20 cellular contexts compared by ENCODE assay signal in the genomic region with DNA sequence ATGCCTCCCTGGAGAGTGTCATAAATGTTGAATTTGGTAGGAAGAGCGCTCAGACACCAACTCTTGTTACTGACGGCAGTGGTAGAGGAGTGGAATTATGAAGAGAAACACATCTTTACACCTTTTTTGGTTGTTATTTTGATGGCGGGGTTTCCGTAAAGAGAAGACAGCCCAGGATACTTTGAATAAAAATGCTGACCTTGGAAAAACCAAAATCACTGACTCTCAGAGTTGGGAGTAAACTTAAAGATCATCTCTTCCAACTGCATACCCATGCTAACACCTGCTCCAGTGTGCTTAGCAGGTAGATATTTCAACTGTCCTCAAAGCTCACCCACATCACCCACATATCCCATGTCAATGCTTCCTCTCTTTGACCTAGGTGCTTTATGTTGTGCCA.
DNase-seq lines count a peak whose midpoint lies in the region; ATAC-seq, FAIRE-seq and TF ChIP-seq lines count a peak whose summit lies in the region.
"Had no signal": no experiment of that assay in that cellular context is flagged by ENCODE, and none has a peak within 500 bp of the region (broad histone marks: within the 10 kb centered on the region; RNA-seq: fewer than 3 reads in every experiment).

No MANE protein-coding gene starts in this region.

- in situ Hi-C loops in K562 (cut with MboI), result no loop called here

- H3K9ac ChIP-seq in HUES48 (ENCODE audit: low read depth, low read length), result peak overlapping the region; percentile 5; the same call in 1 of the 2 replicates
- H3K9ac ChIP-seq in K562 (ENCODE audit: insufficient read depth in 1 of 2, low read depth in 2 of 2, low read length in 2 of 2), result no peak overlapping the region

- TF ChIP-seq POLR2A in A549 (IDR thresholded peaks at IDR 0.05; ENCODE audit: low read length) (no peak), K562 (conservative IDR thresholded peaks at IDR 0.05) (no peak), sigmoid colon (IDR thresholded peaks at IDR 0.05) (no peak)

- no peak for ATAC-seq in A549
- no peak for ATAC-seq in K562
- ATAC-seq: HCT116 had no signal

- WGBS in A549 (ENCODE audit: missing lambda C conversion rate), result 47% methylated on average over 4 of the region's 4 CpGs
- 0% methylated on average over 4 of the region's 4 CpGs for WGBS in K562 (ENCODE audit: insufficient coverage, low coverage, missing lambda C conversion rate)
- 86 to 94% methylated on average over 4 of the region's 4 CpGs for WGBS in sigmoid colon, 2 donors

- POLR2A ChIA-PET in A549 (lab: Yijun Ruan, JAX), result no interaction called here
- POLR2A ChIA-PET in K562 (lab: Yijun Ruan, JAX), result no interaction called here

- H3K4me2 ChIP-seq in A549, result no peak overlapping the region
- H3K4me2 ChIP-seq in K562 (ENCODE audit: insufficient read depth, low read length), result no peak overlapping the region

- FAIRE-seq in A549 (lab: Jason Lieb, UNC) (no peak), K562 (lab: Jason Lieb, UNC) (no peak)
- FAIRE-seq: GM12891, GM18507 had no signal

- H3K27me3 Mint-ChIP-seq in glutamatergic neuron (ENCODE audit: unreplicated experiment), result peaks cover 6% of the 10 kb centered on the region
- H3K27me3 Mint-ChIP-seq: CD4-positive, alpha-beta memory T cell had no signal

- H3K4me1 Mint-ChIP-seq in glutamatergic neuron (ENCODE audit: low read depth, unreplicated experiment), result peaks cover 23% of the 10 kb centered on the region
- H3K4me1 Mint-ChIP-seq: CD4-positive, alpha-beta memory T cell had no signal

- H2AFZ ChIP-seq in K562 (ENCODE audit: low read depth, low read length), result no peak overlapping the region

- peak overlapping the region; percentile 23 for H3K27ac Mint-ChIP-seq in glutamatergic neuron (ENCODE audit: unreplicated experiment)
- H3K27ac Mint-ChIP-seq: CD4-positive, alpha-beta memory T cell; H9 had no signal

- no peaks in the 10 kb centered on the region for H3K36me3 Mint-ChIP-seq in glutamatergic neuron (ENCODE audit: unreplicated experiment)
- H3K36me3 Mint-ChIP-seq: CD4-positive, alpha-beta memory T cell had no signal

- H3K9me3 ChIP-seq in A549 (no peaks in the 10 kb centered on the region), HUES48 (ENCODE audit: control insufficient read depth, insufficient read depth, low read length) (no peaks in the 10 kb centered on the region), K562 (replicated peaks; ENCODE audit: control insufficient read depth, insufficient read depth, low read depth, low read length) (no peaks in the 10 kb centered on the region), sigmoid colon (peaks cover 0 to 2% (median 0%) of the 10 kb centered on the region in 4 donors)

- H3K36me3 ChIP-seq in HUES48 (ENCODE audit: control insufficient read depth, insufficient read depth, low read length) (no peaks in the 10 kb centered on the region), K562 (ENCODE audit: control insufficient read depth, insufficient read depth, low read length) (no peaks in the 10 kb centered on the region), sigmoid colon (no peaks in the 10 kb centered on the region)

- intact Hi-C loops in K562 (cut with micrococcal nuclease) (no loop called here), sigmoid colon (cut with DNase I) (no loop called here)

- no peaks in the 10 kb centered on the region for H3K79me2 ChIP-seq in K562 (ENCODE audit: control insufficient read depth, insufficient read depth, low read length)

- H3K9me3 Mint-ChIP-seq in glutamatergic neuron (ENCODE audit: unreplicated experiment), result no peaks in the 10 kb centered on the region
- H3K9me3 Mint-ChIP-seq: H9 had no signal

- H3K27me3 ChIP-seq in HUES48 (ENCODE audit: control insufficient read depth, insufficient read depth, low read length) (no peaks in the 10 kb centered on the region), K562 (ENCODE audit: control insufficient read depth in 2 of 2, insufficient read depth in 2 of 2, low read length in 2 of 2) (no peaks in the 10 kb centered on the region), sigmoid colon (no peaks in the 10 kb centered on the region)

- BruUV-seq in K562 (replicated peaks; lab: Mats Ljungman, UMichigan), result no TSS peak

- H3K27ac ChIP-seq in A549, result no peak overlapping the region
- H3K27ac ChIP-seq in HUES48 (ENCODE audit: low read depth, low read length), result no peak overlapping the region
- no peak overlapping the region for H3K27ac ChIP-seq in K562 (ENCODE audit: extremely low read depth, low read depth, low read length)
- no peak overlapping the region for H3K27ac ChIP-seq in sigmoid colon

- peak overlapping the region; percentile 12 for H3K4me3 Mint-ChIP-seq in glutamatergic neuron (ENCODE audit: unreplicated experiment)
- H3K4me3 Mint-ChIP-seq: CD4-positive, alpha-beta memory T cell; H9 had no signal

- H3K4me1 ChIP-seq in A549 (no peaks in the 10 kb centered on the region), HUES48 (ENCODE audit: control insufficient read depth, insufficient read depth, low read length) (peaks cover 5% of the 10 kb centered on the region; the same call in 1 of the 2 replicates), K562 (replicated peaks in 1 of 2; ENCODE audit: control insufficient read depth in 2 of 2, insufficient read depth in 2 of 2, low read length in 2 of 2) (no peaks in the 10 kb centered on the region), sigmoid colon (no peaks in the 10 kb centered on the region)

- no peaks in the 10 kb centered on the region for H3K9me1 ChIP-seq in K562 (ENCODE audit: control insufficient read depth, insufficient read depth, low read length)

- H3K4me3 ChIP-seq in A549 (no peak overlapping the region), HUES48 (ENCODE audit: low read depth, low read length) (no peak overlapping the region), K562 (no peak overlapping the region), sigmoid colon (no peak overlapping the region)

- no peaks in the 10 kb centered on the region for H4K20me1 ChIP-seq in K562 (replicated peaks; ENCODE audit: control insufficient read depth, insufficient read depth, low read length)

- no peak for TF ChIP-seq RAD21 in A549 (conservative IDR thresholded peaks at IDR 0.05 in 1 of 2, IDR thresholded peaks at IDR 0.05 in 1 of 2)
- TF ChIP-seq RAD21 in K562 (CRISPR knock-in tag; conservative IDR thresholded peaks at IDR 0.05 in 1 of 2, IDR thresholded peaks at IDR 0.05 in 1 of 2), result no peak

- TF ChIP-seq EP300 in A549 (IDR thresholded peaks at IDR 0.05) (no peak), K562 (IDR thresholded peaks at IDR 0.05; ENCODE audit: low read length) (no peak), sigmoid colon (IDR thresholded peaks at IDR 0.05) (no peak)

- no peak for DNase-seq in A549 (ENCODE audit: low read depth in 1 of 2, low spot score in 1 of 2)
- DNase-seq in K562 (ENCODE audit: extremely low read depth in 1 of 4, low spot score in 3 of 4), result no peak
- no peak for DNase-seq in glutamatergic neuron
- no peak for DNase-seq in sigmoid colon
- DNase-seq in NCI-H1092 treated with DMSO at 0.1 percent for 48 hours (lab: John Stamatoyannopoulos, UW), result no peak
- no peak for DNase-seq in HuH-7.5 (ENCODE audit: low spot score)
- DNase-seq: 8988T; C1 segment of cervical spinal cord; Calu3; CD4-positive, alpha-beta memory T cell; COR-L47; DMS53; DMS79 treated with DMSO at 0.1 percent for 48 hours; GF-D8; GOT3; H9 had no signal

- CTCF ChIA-PET in A549 (lab: Yijun Ruan, JAX) (no interaction called here), K562 (lab: Yijun Ruan, JAX; ENCODE audit: low intra/inter-chr PET ratio) (no interaction called here)

- TF ChIP-seq CTCF in A549 (IDR thresholded peaks at IDR 0.05) (no peak), K562 (IDR thresholded peaks at IDR 0.05 in 2 of 3, conservative IDR thresholded peaks at IDR 0.05 in 1 of 3; ENCODE audit: insufficient read depth in 2 of 3, low read depth in 1 of 3, low read length in 3 of 3) (no peak), glutamatergic neuron (IDR thresholded peaks at IDR 0.05; ENCODE audit: partially characterized antibody, unreplicated experiment) (no peak), sigmoid colon (IDR thresholded peaks at IDR 0.05) (no peak)

TF ChIP-seq in A549, 52 proteins besides CTCF, POLR2A, EP300 and RAD21:
- TF ChIP-seq NR3C1 (IDR thresholded peaks at IDR 0.05), result no peak
- no peak for TF ChIP-seq CHD2 (IDR thresholded peaks at IDR 0.05; ENCODE audit: low read length, partially characterized antibody)
- peak; percentile 63 for TF ChIP-seq MAFK (IDR thresholded peaks at IDR 0.05; ENCODE audit: partially characterized antibody)
- TF ChIP-seq, protein P1, sequence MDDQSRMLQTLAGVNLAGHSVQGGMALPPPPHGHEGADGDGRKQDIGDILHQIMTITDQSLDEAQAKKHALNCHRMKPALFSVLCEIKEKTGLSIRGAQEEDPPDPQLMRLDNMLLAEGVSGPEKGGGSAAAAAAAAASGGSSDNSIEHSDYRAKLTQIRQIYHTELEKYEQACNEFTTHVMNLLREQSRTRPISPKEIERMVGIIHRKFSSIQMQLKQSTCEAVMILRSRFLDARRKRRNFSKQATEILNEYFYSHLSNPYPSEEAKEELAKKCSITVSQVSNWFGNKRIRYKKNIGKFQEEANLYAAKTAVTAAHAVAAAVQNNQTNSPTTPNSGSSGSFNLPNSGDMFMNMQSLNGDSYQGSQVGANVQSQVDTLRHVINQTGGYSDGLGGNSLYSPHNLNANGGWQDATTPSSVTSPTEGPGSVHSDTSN (IDR thresholded peaks at IDR 0.05), result no peak
TF ChIP-seq in A549: peak in this region for 1.

TF ChIP-seq in K562, 482 proteins besides CTCF, POLR2A, EP300 and RAD21:
- TF ChIP-seq ZNF316 (IDR thresholded peaks at IDR 0.05) (peak; percentile 11; the same call in 1 of the 2 replicates), ZNF75A (CRISPR knock-in tag; IDR thresholded peaks at IDR 0.05) (no peak)
